ENCODE assay signal across 8 cellular contexts in genomic region chr17:42997984-42998938, GRCh38. TPM values are rescaled to one million over a fixed set of nuclear protein-coding genes. Genes with fewer than 3 reads are reported as not detected.
DNase-seq lines count a peak whose midpoint lies in the region; ATAC-seq and TF ChIP-seq lines count a peak whose summit lies in the region.

Gene RPL27, plus strand, starts transcription at chr17:42998419. Its CDS starts 332 bp downstream, at chr17:42998751.

- POLR2A ChIA-PET in activated CD4-positive, alpha-beta T cell treated with anti-CD3 and anti-CD28 coated beads for 36 hours (lab: Charles Lee) = interaction anchor here (0.5 to 1.8 kb wide), 30 partner anchors 8 to 610 kb away, joined by 3 to 35 read pairs (median 4); partner anchors contain the start of genes AARSD1, BECN1, BRCA1 and CNTD1

- peaks cover 51% of the 10 kb centered on the region for H3K36me3 Mint-ChIP-seq in activated CD4-positive, alpha-beta T cell treated with anti-CD3 and anti-CD28 coated beads for 36 hours (ENCODE audit: low read depth)

- CTCF ChIA-PET in activated CD4-positive, alpha-beta T cell treated with anti-CD3 and anti-CD28 coated beads for 36 hours (lab: Charles Lee) = interaction anchor here (0.5 to 2.4 kb wide), 32 partner anchors 9 to 486 kb away, joined by 3 to 14 read pairs (median 5); partner anchors contain the start of genes AARSD1, AOC2, BECN1 and BRCA1

- intact Hi-C loops in activated CD4-positive, alpha-beta T cell treated with anti-CD3 and anti-CD28 coated beads for 36 hours (cut with DNase I, micrococcal nuclease) = loop anchor here (1.0 to 5.0 kb wide), 18 partner anchors 8 to 1311 kb away; partner anchors contain the start of genes AARSD1 (in 2 of the 2), BRCA1 (in 2 of the 2), PSME3 (in 2 of the 2) and PTGES3L (in 2 of the 2)

- TF ChIP-seq POLR2A in GM19099 (IDR thresholded peaks at IDR 0.05; ENCODE audit: extremely low read depth, insufficient read length, low read depth) = peak; percentile 96

- ATAC-seq in HG03439 (IDR thresholded peaks at IDR 0.05; ENCODE audit: unreplicated experiment) = peak; percentile 93
- ATAC-seq in activated CD4-positive, alpha-beta T cell treated with anti-CD3 and anti-CD28 coated beads for 36 hours = peak; percentile 98

- no peaks in the 10 kb centered on the region for H3K27me3 Mint-ChIP-seq in activated CD4-positive, alpha-beta T cell treated with anti-CD3 and anti-CD28 coated beads for 36 hours

- peak; percentile 100 for DNase-seq in Ammon's horn (ENCODE audit: low spot score)
- DNase-seq in NCI-H510A treated with DMSO at 0.1 percent for 48 hours (lab: John Stamatoyannopoulos, UW) = peak; percentile 99
- peak; percentile 98 for DNase-seq in activated CD4-positive, alpha-beta T cell treated with anti-CD3 and anti-CD28 coated beads for 36 hours
- peak; percentile 100 for DNase-seq in kidney tubule cell (ENCODE audit: low spot score)
- DNase-seq in stimulated activated CD4-positive, alpha-beta T cell treated with anti-CD3 and anti-CD28 coated beads, Interleukin-1b, Interleukin-23, amount 100 ng/mL, for 4 hours (ENCODE audit: low read depth in 2 of 2) = peak; percentile 87 to 92

- H3K27ac ChIP-seq in cingulate gyrus (ENCODE audit: low read depth, low read length) = peak within 1 kb of the TSS; percentile 87

- no peaks in the 10 kb centered on the region for H3K9me3 Mint-ChIP-seq in activated CD4-positive, alpha-beta T cell treated with anti-CD3 and anti-CD28 coated beads for 36 hours (ENCODE audit: low read depth)

- peak within 1 kb of the TSS; percentile 99 for H3K27ac Mint-ChIP-seq in activated CD4-positive, alpha-beta T cell treated with anti-CD3 and anti-CD28 coated beads for 36 hours

- H3K4me1 Mint-ChIP-seq in activated CD4-positive, alpha-beta T cell treated with anti-CD3 and anti-CD28 coated beads for 36 hours = peaks cover 31% of the 10 kb centered on the region

- H3K4me3 Mint-ChIP-seq in activated CD4-positive, alpha-beta T cell treated with anti-CD3 and anti-CD28 coated beads for 36 hours = peak within 1 kb of the TSS; percentile 95

RNA-seq across cellular contexts. Expression of gene RPL27, which starts in this region (rescaled TPM):
- total RNA-seq in activated CD4-positive, alpha-beta T cell treated with anti-CD3 and anti-CD28 coated beads for 36 hours = 1,000 to 10,000 TPM; 1,703 to 2,161 TPM

Comparison
In these comparisons a context has a peak if more than half of its experiments do, and no peak if none do; other contexts are left out.
1. Peak in every context shown above with its lines: DNase-seq, ATAC-seq and H3K27ac ChIP-seq.